Comparison of ENCODE assay signal across 27 cellular contexts in genomic region chr1:12428334-12428733, GRCh38.
"Had no signal": no experiment of that assay in that cellular context is flagged by ENCODE, and none has a peak within 500 bp of the region (broad histone marks: within the 10 kb centered on the region; RNA-seq: fewer than 3 reads in every experiment).

No MANE protein-coding gene starts in this region.

- H3K4me3 Mint-ChIP-seq: dendritic cell treated with granulocyte-macrophage colony-stimulating factor and Interleukin-4, amounts not matched to agents 40 ng/mL and 50 ng/mL, for 4 days; endodermal cell; memory B cell; naive B cell; natural killer cell treated with Interleukin-12 subunit alpha and Interleukin-12 subunit beta and Interleukin-15 and Interleukin-18, amount 100 ng/mL, for 72 hours; stimulated activated effector memory CD8-positive, alpha-beta T cell treated with anti-CD3 and anti-CD28 coated beads, Interleukin-12 subunit alpha, Interleukin-12 subunit beta, amount 100 ng/mL, for 72 hours had no signal

- ATAC-seq: foreskin keratinocyte; gastroesophageal sphincter; heart left ventricle; left lobe of liver; natural killer cell treated with Interleukin-12 subunit alpha and Interleukin-12 subunit beta and Interleukin-15 and Interleukin-18, amount 100 ng/mL, for 72 hours; psoas muscle; right cardiac atrium; stimulated activated effector memory CD8-positive, alpha-beta T cell treated with anti-CD3 and anti-CD28 coated beads, Interleukin-12 subunit alpha, Interleukin-12 subunit beta, amount 100 ng/mL, for 72 hours had no signal

- DNase-seq: colonic mucosa; effector CD8-positive, alpha-beta T cell; endodermal cell; foreskin keratinocyte; heart left ventricle; kidney; mucosa of descending colon; naive B cell; occipital lobe; ovary; posterior cingulate gyrus; psoas muscle; right cardiac atrium; sigmoid colon; stimulated activated CD4-positive, alpha-beta T cell treated with anti-CD3 and anti-CD28 coated beads, Interleukin-2, amount 100 ng/mL, for 24 hours; stimulated activated CD4-positive, alpha-beta T cell treated with anti-CD3 and anti-CD28 coated beads, Interleukin-4, amount 100 ng/mL, for 24 hours; stimulated activated naive CD4-positive, alpha-beta T cell treated with Interleukin-2 at 50 U/mL for 16 hours; stomach; thyroid gland; trophoblast cell had no signal

- H3K9me3 Mint-ChIP-seq: dendritic cell treated with granulocyte-macrophage colony-stimulating factor and Interleukin-4, amounts not matched to agents 40 ng/mL and 50 ng/mL, for 4 days; endodermal cell; memory B cell; naive B cell; natural killer cell treated with Interleukin-12 subunit alpha and Interleukin-12 subunit beta and Interleukin-15 and Interleukin-18, amount 100 ng/mL, for 72 hours; stimulated activated effector memory CD8-positive, alpha-beta T cell treated with anti-CD3 and anti-CD28 coated beads, Interleukin-12 subunit alpha, Interleukin-12 subunit beta, amount 100 ng/mL, for 72 hours had no signal

- H3K36me3 Mint-ChIP-seq: natural killer cell treated with Interleukin-12 subunit alpha and Interleukin-12 subunit beta and Interleukin-15 and Interleukin-18, amount 100 ng/mL, for 72 hours had no signal

- H3K9me3 ChIP-seq: colonic mucosa, esophagus muscularis mucosa, gastroesophageal sphincter, heart left ventricle, mucosa of descending colon, ovary, psoas muscle, sigmoid colon, stomach, thyroid gland had no signal

- H3K27me3 Mint-ChIP-seq: dendritic cell treated with granulocyte-macrophage colony-stimulating factor and Interleukin-4, amounts not matched to agents 40 ng/mL and 50 ng/mL, for 4 days; memory B cell; naive B cell; natural killer cell treated with Interleukin-12 subunit alpha and Interleukin-12 subunit beta and Interleukin-15 and Interleukin-18, amount 100 ng/mL, for 72 hours had no signal

- H3K27ac Mint-ChIP-seq: dendritic cell treated with granulocyte-macrophage colony-stimulating factor and Interleukin-4, amounts not matched to agents 40 ng/mL and 50 ng/mL, for 4 days; endodermal cell; memory B cell; stimulated activated effector memory CD8-positive, alpha-beta T cell treated with anti-CD3 and anti-CD28 coated beads, Interleukin-12 subunit alpha, Interleukin-12 subunit beta, amount 100 ng/mL, for 72 hours had no signal
